Comparison of ENCODE assay signal across 1 cellular context in genomic region chr11:12118940-12119339, GRCh38.
TF ChIP-seq lines count a peak whose summit lies in the region.

No MANE protein-coding gene starts in this region.

TF ChIP-seq in HEK293, 187 proteins besides CTCF, POLR2A, EP300 and RAD21 (continued from another document):
- TF ChIP-seq ZNF518A (tag by site-specific recombination; conservative IDR thresholded peaks at IDR 0.05; ENCODE audit: low read depth), result no peak
